ENCODE assay signal across 17 cellular contexts in genomic region chr22:47592791-47593190, GRCh38.
A peak's percentile ranks its signal among the peaks of the same experiment; 100 is the strongest.
DNase-seq lines count a peak whose midpoint lies in the region; ATAC-seq, FAIRE-seq and TF ChIP-seq lines count a peak whose summit lies in the region.
"Had no signal": no experiment of that assay in that cellular context is flagged by ENCODE, and none has a peak within 500 bp of the region (broad histone marks: within the 10 kb centered on the region; RNA-seq: fewer than 3 reads in every experiment).

No MANE protein-coding gene starts in this region.

- no peak overlapping the region for H3K27ac Mint-ChIP-seq in chondrocyte (ENCODE audit: unreplicated experiment)
- no peak overlapping the region for H3K27ac Mint-ChIP-seq in osteocyte (ENCODE audit: unreplicated experiment)
- H3K27ac Mint-ChIP-seq: CD4-positive, alpha-beta memory T cell; GM23338 had no signal

- H3K4me1 Mint-ChIP-seq in chondrocyte (ENCODE audit: low read depth): no peaks in the 10 kb centered on the region
- H3K4me1 Mint-ChIP-seq in osteocyte (ENCODE audit: unreplicated experiment): no peaks in the 10 kb centered on the region
- H3K4me1 Mint-ChIP-seq: CD4-positive, alpha-beta memory T cell; GM23338 had no signal

- TF ChIP-seq CTCF in bronchial epithelial cell (IDR thresholded peaks at IDR 0.05; ENCODE audit: insufficient read depth, low read length, severe bottlenecking): no peak
- no peak for TF ChIP-seq CTCF in chondrocyte (IDR thresholded peaks at IDR 0.05)
- TF ChIP-seq CTCF in osteocyte (IDR thresholded peaks at IDR 0.05): no peak
- TF ChIP-seq CTCF in upper lobe of right lung (IDR thresholded peaks at IDR 0.05): no peak

- H3K36me3 Mint-ChIP-seq in chondrocyte (ENCODE audit: low read depth): no peaks in the 10 kb centered on the region
- H3K36me3 Mint-ChIP-seq in osteocyte (ENCODE audit: unreplicated experiment): no peaks in the 10 kb centered on the region
- H3K36me3 Mint-ChIP-seq: CD4-positive, alpha-beta memory T cell had no signal

- FAIRE-seq in bronchial epithelial cell (lab: Jason Lieb, UNC): peak; percentile 7
- FAIRE-seq: A549, G401.6, GM12891 had no signal

- no peak overlapping the region for H3K27ac ChIP-seq in upper lobe of right lung
- H3K27ac ChIP-seq: A549, C4-2B had no signal

- peaks cover 36% of the 10 kb centered on the region for H3K9me3 Mint-ChIP-seq in chondrocyte (ENCODE audit: low read depth)
- peaks cover 41% of the 10 kb centered on the region for H3K9me3 Mint-ChIP-seq in osteocyte (ENCODE audit: unreplicated experiment)

- H3K27me3 Mint-ChIP-seq in chondrocyte (ENCODE audit: low read depth): no peaks in the 10 kb centered on the region
- no peaks in the 10 kb centered on the region for H3K27me3 Mint-ChIP-seq in osteocyte (ENCODE audit: unreplicated experiment)
- H3K27me3 Mint-ChIP-seq: CD4-positive, alpha-beta memory T cell had no signal

- no peak overlapping the region for H3K4me3 ChIP-seq in bronchial epithelial cell (ENCODE audit: low read depth, low read length)
- no peak overlapping the region for H3K4me3 ChIP-seq in upper lobe of right lung
- H3K4me3 ChIP-seq: A549, GM23338 had no signal

- H3K4me3 Mint-ChIP-seq in chondrocyte (ENCODE audit: unreplicated experiment) (no peak overlapping the region), osteocyte (ENCODE audit: unreplicated experiment) (no peak overlapping the region)
- H3K4me3 Mint-ChIP-seq: CD4-positive, alpha-beta memory T cell; GM23338 had no signal

- H3K27me3 ChIP-seq in bronchial epithelial cell (ENCODE audit: control insufficient read depth, insufficient read depth, low read length): no peaks in the 10 kb centered on the region
- H3K27me3 ChIP-seq in upper lobe of right lung: peaks cover 3% of the 10 kb centered on the region
- H3K27me3 ChIP-seq: BE2C had no signal

- ATAC-seq in upper lobe of right lung: no peak
- ATAC-seq: A549, GM23338 had no signal

- H3K9me3 ChIP-seq in upper lobe of right lung: no peaks in the 10 kb centered on the region
- H3K9me3 ChIP-seq: A549, BE2C had no signal

- intact Hi-C loops in upper lobe of right lung (cut with DNase I): no loop called here

- no peak for DNase-seq in bronchial epithelial cell (ENCODE audit: low read depth)
- peak; percentile 59 for DNase-seq in chondrocyte (ENCODE audit: low spot score)
- DNase-seq in osteocyte (ENCODE audit: extremely low spot score, unreplicated experiment): peak; percentile 77
- DNase-seq in upper lobe of right lung: peak; percentile 40
- no peak for DNase-seq in foreskin melanocyte
- no peak for DNase-seq in iPS-NIHi11 (ENCODE audit: low spot score)
- no peak for DNase-seq in DMS79 (lab: John Stamatoyannopoulos, UW)
- DNase-seq: BE2C; CD4-positive, alpha-beta memory T cell; DMS79 treated with DMSO at 0.1 percent for 48 hours; EL; H7 had no signal

- H3K36me3 ChIP-seq in bronchial epithelial cell (ENCODE audit: control insufficient read depth, insufficient read depth, low read length) (no peaks in the 10 kb centered on the region), upper lobe of right lung (no peaks in the 10 kb centered on the region)
- H3K36me3 ChIP-seq: BE2C had no signal

- no peaks in the 10 kb centered on the region for H3K4me1 ChIP-seq in upper lobe of right lung
- H3K4me1 ChIP-seq: A549, BE2C had no signal

Comparison
In these comparisons a context has a peak if more than half of its experiments do, and no peak if none do; other contexts are left out.
1. DNase-seq: peak in chondrocyte (single experiment), osteocyte (single experiment) and upper lobe of right lung (single experiment); none in bronchial epithelial cell (single experiment), foreskin melanocyte (single experiment), iPS-NIHi11 (single experiment) and DMS79 (single experiment).